Comparison of ENCODE assay signal across 1 cellular context in the genomic region with DNA sequence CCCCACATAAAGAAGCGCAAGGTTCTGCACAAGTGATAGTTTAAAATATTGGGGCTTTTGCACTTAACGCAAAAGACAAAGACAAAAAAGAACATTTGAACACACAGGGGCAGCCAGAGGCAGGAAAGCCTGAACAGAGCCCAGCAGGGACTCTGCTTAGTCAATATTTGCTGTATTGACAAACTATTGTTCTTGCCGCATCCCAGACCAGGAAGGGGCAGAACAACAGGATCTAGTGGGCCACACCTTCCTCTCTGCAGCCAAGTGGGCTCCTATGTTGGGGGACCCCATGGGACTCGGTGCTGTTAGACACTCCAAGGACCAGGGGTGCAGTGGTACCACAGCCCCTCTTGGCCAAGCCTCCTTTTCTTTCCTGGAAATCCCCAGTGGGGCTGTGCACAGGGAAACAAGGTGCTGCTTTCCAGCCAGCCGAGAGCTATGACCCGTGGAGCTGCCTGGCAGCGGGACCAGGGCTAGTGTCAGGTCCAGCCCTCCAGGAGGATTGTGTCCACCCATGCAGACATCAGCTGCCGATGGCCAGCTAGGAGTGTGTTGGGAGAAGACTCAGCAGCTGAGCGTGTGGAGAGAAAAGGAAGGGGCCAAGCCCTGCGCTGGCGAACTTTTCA.
TF ChIP-seq lines count a peak whose summit lies in the region.

No MANE protein-coding gene starts in this region.

TF ChIP-seq in HepG2, 621 proteins besides CTCF, POLR2A, EP300 and RAD21:
- no peak for TF ChIP-seq SOX13 (IDR thresholded peaks at IDR 0.05)
- TF ChIP-seq SOX13 (CRISPR knock-in tag; conservative IDR thresholded peaks at IDR 0.05 in 1 of 2, IDR thresholded peaks at IDR 0.05 in 1 of 2) = peak in 1 of 2 experiments; percentile 52; a peak in 2 of 4 replicates
- TF ChIP-seq, protein P1, sequence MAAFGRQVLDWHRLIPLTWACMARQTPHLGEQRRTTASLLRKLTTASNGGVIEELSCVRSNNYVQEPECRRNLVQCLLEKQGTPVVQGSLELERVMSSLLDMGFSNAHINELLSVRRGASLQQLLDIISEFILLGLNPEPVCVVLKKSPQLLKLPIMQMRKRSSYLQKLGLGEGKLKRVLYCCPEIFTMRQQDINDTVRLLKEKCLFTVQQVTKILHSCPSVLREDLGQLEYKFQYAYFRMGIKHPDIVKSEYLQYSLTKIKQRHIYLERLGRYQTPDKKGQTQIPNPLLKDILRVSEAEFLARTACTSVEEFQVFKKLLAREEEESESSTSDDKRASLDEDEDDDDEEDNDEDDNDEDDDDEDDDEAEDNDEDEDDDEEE (CRISPR knock-in tag; IDR thresholded peaks at IDR 0.05) = no peak
- TF ChIP-seq SNRNP70 (IDR thresholded peaks at IDR 0.05; ENCODE audit: low read depth, low read length) = no peak
- peak; percentile 54; the same call in 1 of the 2 replicates for TF ChIP-seq SOX5 (CRISPR knock-in tag; IDR thresholded peaks at IDR 0.05; ENCODE audit: borderline replicate concordance)
- TF ChIP-seq SOX6 (IDR thresholded peaks at IDR 0.05) = no peak
- TF ChIP-seq SOX6 (CRISPR knock-in tag; IDR thresholded peaks at IDR 0.05) = peak; percentile 47
- peak; percentile 7 to 13; a peak in 1 of 4 replicates for TF ChIP-seq MAFK (conservative IDR thresholded peaks at IDR 0.05 in 1 of 2, IDR thresholded peaks at IDR 0.05 in 1 of 2; ENCODE audit: low read length in 2 of 2)
- no peak for TF ChIP-seq ATF7 (IDR thresholded peaks at IDR 0.05)
- TF ChIP-seq ATF7 (CRISPR knock-in tag; IDR thresholded peaks at IDR 0.05) = no peak
- TF ChIP-seq ZFP41 (CRISPR knock-in tag; IDR thresholded peaks at IDR 0.05; ENCODE audit: borderline replicate concordance) = no peak
- no peak for TF ChIP-seq STAT5B (CRISPR knock-in tag; IDR thresholded peaks at IDR 0.05)
- no peak for TF ChIP-seq HDAC6 (IDR thresholded peaks at IDR 0.05; ENCODE audit: low read depth, low read length)
- TF ChIP-seq, protein P2, sequence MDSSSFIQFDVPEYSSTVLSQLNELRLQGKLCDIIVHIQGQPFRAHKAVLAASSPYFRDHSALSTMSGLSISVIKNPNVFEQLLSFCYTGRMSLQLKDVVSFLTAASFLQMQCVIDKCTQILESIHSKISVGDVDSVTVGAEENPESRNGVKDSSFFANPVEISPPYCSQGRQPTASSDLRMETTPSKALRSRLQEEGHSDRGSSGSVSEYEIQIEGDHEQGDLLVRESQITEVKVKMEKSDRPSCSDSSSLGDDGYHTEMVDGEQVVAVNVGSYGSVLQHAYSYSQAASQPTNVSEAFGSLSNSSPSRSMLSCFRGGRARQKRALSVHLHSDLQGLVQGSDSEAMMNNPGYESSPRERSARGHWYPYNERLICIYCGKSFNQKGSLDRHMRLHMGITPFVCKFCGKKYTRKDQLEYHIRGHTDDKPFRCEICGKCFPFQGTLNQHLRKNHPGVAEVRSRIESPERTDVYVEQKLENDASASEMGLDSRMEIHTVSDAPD (CRISPR knock-in tag; IDR thresholded peaks at IDR 0.05) = no peak
